12 cellular contexts compared by ENCODE assay signal in the genomic region with DNA sequence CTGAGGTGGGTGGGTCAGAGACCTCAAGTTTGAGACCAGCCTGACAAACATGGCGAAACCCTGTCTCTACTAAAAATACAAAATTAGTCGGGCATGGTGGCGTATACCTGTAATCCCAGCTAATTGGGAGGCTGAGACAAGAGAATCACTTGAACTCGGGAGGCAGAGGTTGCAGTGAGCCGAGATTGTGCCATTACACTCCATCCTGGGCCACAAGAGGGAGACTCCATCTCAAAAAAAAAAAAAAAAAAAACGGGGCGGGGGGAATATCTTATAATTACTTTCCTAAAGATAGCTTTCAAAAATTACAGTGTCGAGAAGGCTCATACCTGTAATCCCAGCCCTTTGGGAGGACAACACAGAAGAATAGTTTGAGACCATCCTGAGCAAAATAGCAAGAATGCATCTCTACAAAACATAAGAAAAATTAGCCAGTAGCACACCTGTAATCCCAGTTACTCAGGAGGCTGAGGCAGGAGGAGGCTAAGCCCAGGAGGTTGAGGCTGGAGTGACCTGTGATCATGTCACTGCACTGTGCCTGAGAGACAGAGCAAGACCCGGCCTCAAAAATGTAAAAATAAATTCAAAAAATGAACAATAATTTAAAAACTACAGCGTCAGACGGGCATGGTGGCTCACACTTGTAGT. TPM values are rescaled to one million over a fixed set of nuclear protein-coding genes. Genes with fewer than 3 reads are reported as not detected.
DNase-seq lines count a peak whose midpoint lies in the region; ATAC-seq, FAIRE-seq and TF ChIP-seq lines count a peak whose summit lies in the region.
"Had no signal": no experiment of that assay in that cellular context is flagged by ENCODE, and none has a peak within 500 bp of the region (broad histone marks: within the 10 kb centered on the region; RNA-seq: fewer than 3 reads in every experiment).

No MANE protein-coding gene starts in this region.

- H3K36me3 ChIP-seq in HepG2 (replicated peaks in 1 of 2; ENCODE audit: control insufficient read depth in 1 of 2, insufficient read depth in 2 of 2, low read length in 2 of 2) (no peaks in the 10 kb centered on the region; a peak in 1 of 5 replicates), right lobe of liver (no peaks in the 10 kb centered on the region), OCI-LY1 (ENCODE audit: insufficient read depth, low read length) (no peaks in the 10 kb centered on the region), esophagus muscularis mucosa (no peaks in the 10 kb centered on the region)

- peaks cover 51% of the 10 kb centered on the region for H3K4me1 ChIP-seq in HepG2 (ENCODE audit: insufficient read depth, low read length)
- H3K4me1 ChIP-seq in right lobe of liver = peaks cover 0 to 28% (median 7%) of the 10 kb centered on the region in 4 donors
- peaks cover 9% of the 10 kb centered on the region for H3K4me1 ChIP-seq in OCI-LY1 (ENCODE audit: insufficient read depth, low read length, severe bottlenecking)
- peaks cover 0 to 40% (median 24%) of the 10 kb centered on the region in 4 donors for H3K4me1 ChIP-seq in esophagus muscularis mucosa

- peak; percentile 56 for TF ChIP-seq CTCF in HepG2 (CRISPR knock-in tag; IDR thresholded peaks at IDR 0.05)
- TF ChIP-seq CTCF in right lobe of liver (IDR thresholded peaks at IDR 0.05) = peak in 2 of 4 donors; percentile 18 to 27
- peak; percentile 54 for TF ChIP-seq CTCF in OCI-LY1 (IDR thresholded peaks at IDR 0.05; ENCODE audit: low read length)
- peak in 2 of 3 experiments; percentile 9 to 22 for TF ChIP-seq CTCF in esophagus muscularis mucosa (IDR thresholded peaks at IDR 0.05)

- H3K4me3 ChIP-seq in HepG2 (replicated peaks in 1 of 3; ENCODE audit: insufficient read depth in 1 of 3, low read depth in 2 of 3, low read length in 3 of 3) = no peak overlapping the region
- no peak overlapping the region for H3K4me3 ChIP-seq in right lobe of liver
- H3K4me3 ChIP-seq in OCI-LY1 (ENCODE audit: low read depth, low read length, poor library complexity, severe bottlenecking) = no peak overlapping the region
- H3K4me3 ChIP-seq in esophagus muscularis mucosa = no peak overlapping the region
- H3K4me3 ChIP-seq: coronary artery had no signal

- no peak for TF ChIP-seq RAD21 in HepG2 (CRISPR knock-in tag; IDR thresholded peaks at IDR 0.05)

- no TSS peak for BruUV-seq in HepG2 (replicated peaks; lab: Mats Ljungman, UMichigan)

- CTCF ChIA-PET in HepG2 (lab: Yijun Ruan, JAX; ENCODE audit: low intra/inter-chr PET ratio, low total read pairs) = interaction anchor here (0.8 to 1.3 kb wide), 2 partner anchors 137 to 138 kb away, joined by 4 read pairs; no protein-coding TSS in a partner anchor

- 74% methylated on average over 11 of the region's 11 CpGs for WGBS in HepG2 (ENCODE audit: low lambda C conversion rate)
- WGBS in right lobe of liver (ENCODE audit: insufficient coverage, low coverage, low lambda C conversion rate, missing lambda C conversion rate) = 90% methylated on average over 9 of the region's 11 CpGs
- WGBS in esophagus muscularis mucosa = 90% methylated on average over 11 of the region's 11 CpGs

- H3K4me2 ChIP-seq in HepG2 (ENCODE audit: low read depth, low read length) (no peak overlapping the region), OCI-LY1 (ENCODE audit: low read length) (no peak overlapping the region)

- DNase-seq in HepG2 (ENCODE audit: low spot score) (peak; percentile 27), right lobe of liver (no peak), esophagus muscularis mucosa (ENCODE audit: extremely low spot score) (no peak), NCI-H748 treated with DMSO at 0.1 percent for 48 hours (lab: John Stamatoyannopoulos, UW) (no peak)
- DNase-seq in activated CD4-positive, alpha-beta T cell treated with anti-CD3 and anti-CD28 coated beads for 1 hour = no peak
- DNase-seq: activated naive CD4-positive, alpha-beta T cell treated with anti-CD3 and anti-CD28 coated beads, Interleukin-2, amount 50 U/mL, for 16 hours; left colon; NCI-H187 treated with DMSO at 0.1 percent for 48 hours had no signal

- H3K9ac ChIP-seq in HepG2 (ENCODE audit: insufficient read depth, low read depth, low read length) = no peak overlapping the region
- no peak overlapping the region for H3K9ac ChIP-seq in OCI-LY1 (ENCODE audit: low read length)

- H3K27ac ChIP-seq in HepG2 (ENCODE audit: extremely low read length, insufficient read depth, low read length) (no peak overlapping the region), right lobe of liver (no peak overlapping the region), OCI-LY1 (ENCODE audit: low read depth, low read length, poor library complexity, severe bottlenecking) (no peak overlapping the region), esophagus muscularis mucosa (replicated peaks in 1 of 4) (no peak overlapping the region)
- H3K27ac ChIP-seq: coronary artery had no signal

- H3K9me2 ChIP-seq in OCI-LY1 (ENCODE audit: low read depth, low read length) = no peaks in the 10 kb centered on the region

- H3K79me2 ChIP-seq in HepG2 (ENCODE audit: insufficient read depth, low read length) = peaks cover 56% of the 10 kb centered on the region
- peaks cover 5% of the 10 kb centered on the region for H3K79me2 ChIP-seq in OCI-LY1 (ENCODE audit: insufficient read depth, low read length)

- POLR2A ChIA-PET in HepG2 (lab: Yijun Ruan, JAX) = interaction anchor here (0.6 kb wide), 1 partner anchor 217 kb away, joined by 3 read pairs; no protein-coding TSS in a partner anchor

- H2AFZ ChIP-seq in HepG2 (ENCODE audit: low read length) = no peak overlapping the region
- H2AFZ ChIP-seq in OCI-LY1 (ENCODE audit: low read length) = no peak overlapping the region

- ATAC-seq in HepG2 (no peak), right lobe of liver (no peak), GM21737 (IDR thresholded peaks at IDR 0.05; ENCODE audit: unreplicated experiment) (no peak), HG03521 (IDR thresholded peaks at IDR 0.05; ENCODE audit: unreplicated experiment) (no peak)
- ATAC-seq: left colon had no signal

- no peaks in the 10 kb centered on the region for H3K9me3 ChIP-seq in HepG2 (ENCODE audit: low read length)
- no peaks in the 10 kb centered on the region for H3K9me3 ChIP-seq in right lobe of liver
- H3K9me3 ChIP-seq in OCI-LY1 (ENCODE audit: low read length) = no peaks in the 10 kb centered on the region
- H3K9me3 ChIP-seq in esophagus muscularis mucosa = no peaks in the 10 kb centered on the region

- no peak for FAIRE-seq in HepG2 (lab: Jason Lieb, UNC)

- intact Hi-C loops in HepG2 (cut with micrococcal nuclease; ENCODE audit: unreplicated experiment) (loop anchor here (5.0 to 10.0 kb wide), 2 partner anchors 49 to 137 kb away; no protein-coding TSS in a partner anchor), right lobe of liver (cut with DNase I) (no loop called here), esophagus muscularis mucosa (cut with DNase I) (no loop called here)

- H3F3A ChIP-seq in OCI-LY1 (ENCODE audit: insufficient read depth, low read length) = no peaks in the 10 kb centered on the region

- H4K20me1 ChIP-seq in HepG2 (ENCODE audit: insufficient read depth, low read length) = no peaks in the 10 kb centered on the region; the same call in 1 of the 2 replicates
- no peaks in the 10 kb centered on the region for H4K20me1 ChIP-seq in OCI-LY1 (ENCODE audit: insufficient read depth, low read length)

- in situ Hi-C loops in HepG2 (cut with HindIII; ENCODE audit: extremely low pct_ligation_motif_present, low pct_unique_long_range_greater_than_20kb) = loop anchor here (10.0 kb wide), 1 partner anchor 129 kb away; no protein-coding TSS in a partner anchor

- TF ChIP-seq EP300 in HepG2 (IDR thresholded peaks at IDR 0.05; ENCODE audit: low read depth in 2 of 2, low read length in 2 of 2) (no peak), HepG2 (CRISPR knock-in tag; IDR thresholded peaks at IDR 0.05; ENCODE audit: borderline replicate concordance) (no peak), esophagus muscularis mucosa (IDR thresholded peaks at IDR 0.05) (no peak)

- TF ChIP-seq POLR2A in HepG2 (IDR thresholded peaks at IDR 0.05; ENCODE audit: insufficient read depth in 1 of 2, low read depth in 2 of 2, low read length in 2 of 2) (no peak), right lobe of liver (IDR thresholded peaks at IDR 0.05) (no peak), esophagus muscularis mucosa (IDR thresholded peaks at IDR 0.05; ENCODE audit: low read depth) (no peak)

- H3K27me3 ChIP-seq in HepG2 (ENCODE audit: control insufficient read depth in 1 of 2, insufficient read depth in 2 of 2, low read length in 2 of 2) (no peaks in the 10 kb centered on the region), right lobe of liver (no peaks in the 10 kb centered on the region), OCI-LY1 (ENCODE audit: insufficient read depth, low read length) (no peaks in the 10 kb centered on the region), esophagus muscularis mucosa (no peaks in the 10 kb centered on the region)

RNA-seq across cellular contexts. Expression of gene CBFA2T2, which starts 25.8 kb away (rescaled TPM):
- total RNA-seq in HepG2 (2016; rRNA removed; fragmentation: Illumina TruSeq; extraction: Trizol) (6.3 and 7.3 TPM in 2 replicates), right lobe of liver (1 to 10 TPM; 4.5 to 7.3 (median 5.6) TPM), esophagus muscularis mucosa (10 to 100 TPM; 11.3 to 17.7 (median 14.6) TPM)
- 25.1 and 25.7 TPM in 2 replicates for total RNA-seq in HepG2 (2016; cell fraction: cytosol; rRNA removed; fragmentation: Illumina TruSeq; extraction: Trizol; ENCODE audit: low read depth)
- 6.0 and 6.8 TPM in 2 replicates for total RNA-seq in HepG2 (2016; cell fraction: insoluble cytoplasmic fraction; rRNA removed; fragmentation: Illumina TruSeq; extraction: Trizol)
- 9.8 and 12.2 TPM in 2 replicates for total RNA-seq in HepG2 (2016; cell fraction: membrane; rRNA removed; fragmentation: Illumina TruSeq; extraction: Trizol)
- 7.8 and 8.4 TPM in 2 replicates for total RNA-seq in HepG2 (2016; cell fraction: nucleus; rRNA removed; fragmentation: Illumina TruSeq; extraction: Trizol)
- 20.8 and 21.2 TPM in 2 replicates for polyA plus RNA-seq in HepG2 (2011; rRNA removed)
- polyA plus RNA-seq in HepG2 (2011; cell fraction: cytosol; rRNA removed) = 13.2 and 14.1 TPM in 2 replicates
- polyA plus RNA-seq in HepG2 (2011; cell fraction: nucleus; rRNA removed) = 31.7 and 33.2 TPM in 2 replicates
- polyA plus RNA-seq in HepG2 (2012) = 10.5 and 11.1 TPM in 2 replicates
- 1.3 and 2.1 TPM in 2 replicates for polyA plus RNA-seq in HepG2 (2016; cell fraction: cytosol; fragmentation: Illumina TruSeq; extraction: Trizol; ENCODE audit: low read depth)
- 8.7 and 11.6 TPM in 2 replicates for polyA plus RNA-seq in HepG2 (2016; cell fraction: insoluble cytoplasmic fraction; fragmentation: Illumina TruSeq; extraction: Trizol; ENCODE audit: low read depth)
- 4.1 and 4.7 TPM in 2 replicates for polyA plus RNA-seq in HepG2 (2016; cell fraction: membrane; fragmentation: Illumina TruSeq; extraction: Trizol; ENCODE audit: low read depth)
- 20.8 and 24.2 TPM in 2 replicates for polyA plus RNA-seq in HepG2 (2016; cell fraction: nucleus; fragmentation: Illumina TruSeq; extraction: Trizol; ENCODE audit: insufficient read depth, low read depth)
- 20.8 and 48.6 TPM in 2 replicates for polyA minus RNA-seq in HepG2 (2011; rRNA and poly(A)+ RNA removed; ENCODE audit: low replicate concordance)
- 24.4 TPM in 2 replicates for polyA minus RNA-seq in HepG2 (2011; cell fraction: cytosol; rRNA and poly(A)+ RNA removed)
- polyA minus RNA-seq in HepG2 (2011; cell fraction: nucleus; rRNA and poly(A)+ RNA removed) = 17.0 and 21.1 TPM in 2 replicates
